ENCODE assay signal across 6 cellular contexts in genomic region chr13:76296751-76297150, GRCh38.
"Had no signal": no experiment of that assay in that cellular context is flagged by ENCODE, and none has a peak within 500 bp of the region (broad histone marks: within the 10 kb centered on the region; RNA-seq: fewer than 3 reads in every experiment).

No MANE protein-coding gene starts in this region.

- H2AFZ ChIP-seq: GM23338 had no signal

- ATAC-seq: GM23338, HepG2 had no signal

- H3K4me3 ChIP-seq: GM23338 had no signal

- DNase-seq: H9, HCEC 1CT, KBM-7 had no signal

- H3K4me2 ChIP-seq: GM23338 had no signal

- H3K27ac ChIP-seq: HL-60 had no signal
